Comparison of ENCODE assay signal across 21 cellular contexts in genomic region chr4:119579823-119580222, GRCh38. TPM values are rescaled to one million over a fixed set of nuclear protein-coding genes. Genes with fewer than 3 reads are reported as not detected.
A peak's percentile ranks its signal among the peaks of the same experiment; 100 is the strongest.
DNase-seq lines count a peak whose midpoint lies in the region; ATAC-seq and TF ChIP-seq lines count a peak whose summit lies in the region.
"Had no signal": no experiment of that assay in that cellular context is flagged by ENCODE, and none has a peak within 500 bp of the region (broad histone marks: within the 10 kb centered on the region; RNA-seq: fewer than 3 reads in every experiment).

No MANE protein-coding gene starts in this region.

- H4K12ac ChIP-seq in trophoblast cell (ENCODE audit: low read depth, low read length): no peak overlapping the region

- no peaks in the 10 kb centered on the region for H3K79me1 ChIP-seq in trophoblast cell (ENCODE audit: low read length)

- H2AK5ac ChIP-seq in trophoblast cell (ENCODE audit: low read length): no peak overlapping the region

- in situ Hi-C loops in transverse colon (cut with MboI; ENCODE audit: low pct_ligation_motif_present in 1 of 4, low pct_unique_long_range_greater_than_20kb in 1 of 4, low sequenced_read_pairs in 3 of 4): no loop called here

- no peak overlapping the region for H3K23ac ChIP-seq in trophoblast cell (ENCODE audit: low read length)

- peaks cover 0 to 43% (median 8%) of the 10 kb centered on the region in 3 donors for H3K4me1 ChIP-seq in gastroesophageal sphincter
- peaks cover 0 to 2% of the 10 kb centered on the region in 2 experiments for H3K4me1 ChIP-seq in trophoblast cell (ENCODE audit: control insufficient read depth in 1 of 2, insufficient read depth in 2 of 2, low read length in 2 of 2)
- H3K4me1 ChIP-seq in transverse colon: peaks cover 5 to 22% (median 14%) of the 10 kb centered on the region in 4 donors
- H3K4me1 ChIP-seq: A549, SJSA1 had no signal

- no peak overlapping the region for H4K91ac ChIP-seq in trophoblast cell (ENCODE audit: low read depth, low read length)

- no peak overlapping the region for H2BK12ac ChIP-seq in trophoblast cell (ENCODE audit: low read length)

- H3K9ac ChIP-seq in trophoblast cell (ENCODE audit: low read length): no peak overlapping the region

- no peak overlapping the region for H3K18ac ChIP-seq in trophoblast cell (ENCODE audit: low read length)

- H3K9me3 ChIP-seq in gastroesophageal sphincter: no peaks in the 10 kb centered on the region
- no peaks in the 10 kb centered on the region for H3K9me3 ChIP-seq in trophoblast cell (ENCODE audit: insufficient read depth, low read depth, low read length)
- no peaks in the 10 kb centered on the region for H3K9me3 ChIP-seq in transverse colon
- H3K9me3 ChIP-seq: A549, SJSA1 had no signal

- no peak overlapping the region for H4K8ac ChIP-seq in trophoblast cell (ENCODE audit: low read depth, low read length)

- intact Hi-C loops in transverse colon (cut with DNase I; ENCODE audit: low total_unique reads): no loop called here

- DNase-seq in HuH-7.5 (ENCODE audit: low spot score): peak; percentile 2
- no peak for DNase-seq in trophoblast cell
- no peak for DNase-seq in transverse colon
- no peak for DNase-seq in hypothalamus (lab: John Stamatoyannopoulos, UW)
- DNase-seq: DMS53, GDM1, KG1, NCI-H1092, NCI-H1436, NCI-H187 treated with DMSO at 0.1 percent for 48 hours, NCI-H2107, NCI-H446 treated with DMSO at 0.1 percent for 48 hours, NCI-H526 treated with DMSO at 0.1 percent for 48 hours, OCI-M1 had no signal

- no peak overlapping the region for H3K4ac ChIP-seq in trophoblast cell (ENCODE audit: low read depth, low read length)

- no peak overlapping the region for H3K14ac ChIP-seq in trophoblast cell (ENCODE audit: low read length)

- H3K27ac ChIP-seq in gastroesophageal sphincter (peak overlapping the region; percentile 43 to 73 (median 70)), trophoblast cell (ENCODE audit: low read depth, low read length) (peak overlapping the region; percentile 13), transverse colon (peak overlapping the region; percentile 18 to 70 (median 26))
- H3K27ac ChIP-seq: A549, HL-60, SJSA1 had no signal

- TF ChIP-seq POLR2A in gastroesophageal sphincter (IDR thresholded peaks at IDR 0.05): no peak
- TF ChIP-seq POLR2A in transverse colon (IDR thresholded peaks at IDR 0.05): no peak

- WGBS in gastroesophageal sphincter (ENCODE audit: low coverage in 1 of 2), 2 donors: 23 to 40% methylated on average over 2 to 5 of the region's 5 CpGs
- WGBS in trophoblast cell (ENCODE audit: extremely low coverage, insufficient coverage, insufficient read length): no CpG with 5 or more reads among the region's 5 CpGs
- 67 to 72% methylated on average over 5 of the region's 5 CpGs for WGBS in transverse colon (ENCODE audit: low coverage in 1 of 2), 2 donors

- ATAC-seq in gastroesophageal sphincter (no peak), HG03442 (IDR thresholded peaks at IDR 0.05; ENCODE audit: unreplicated experiment) (no peak), HG03108 (IDR thresholded peaks at IDR 0.05; ENCODE audit: unreplicated experiment) (no peak)
- ATAC-seq: A549, Right ventricle myocardium inferior had no signal

- H3K36me3 ChIP-seq in gastroesophageal sphincter (peaks cover 0 to 20% of the 10 kb centered on the region in 2 donors), trophoblast cell (ENCODE audit: control insufficient read depth in 1 of 2, insufficient read depth in 2 of 2, low read length in 2 of 2) (no peaks in the 10 kb centered on the region), transverse colon (no peaks in the 10 kb centered on the region)

- H3K4me3 ChIP-seq in gastroesophageal sphincter: no peak overlapping the region
- H3K4me3 ChIP-seq in trophoblast cell (ENCODE audit: low read depth, low read length): no peak overlapping the region
- no peak overlapping the region for H3K4me3 ChIP-seq in transverse colon
- H3K4me3 ChIP-seq: A549, SJSA1 had no signal

- no peak overlapping the region for H2BK120ac ChIP-seq in trophoblast cell (ENCODE audit: insufficient read depth, low read length, poor library complexity)

- H3K27me3 ChIP-seq in gastroesophageal sphincter: no peaks in the 10 kb centered on the region
- H3K27me3 ChIP-seq in trophoblast cell (ENCODE audit: insufficient read depth, low read length): no peaks in the 10 kb centered on the region
- H3K27me3 ChIP-seq in transverse colon: no peaks in the 10 kb centered on the region
- H3K27me3 ChIP-seq: SJSA1 had no signal

- H3K4me2 ChIP-seq in trophoblast cell (ENCODE audit: low read length): no peak overlapping the region
- H3K4me2 ChIP-seq: A549 had no signal

- TF ChIP-seq CTCF in gastroesophageal sphincter (IDR thresholded peaks at IDR 0.05) (no peak), transverse colon (IDR thresholded peaks at IDR 0.05) (no peak)

- no peaks in the 10 kb centered on the region for H3K79me2 ChIP-seq in trophoblast cell (ENCODE audit: control insufficient read depth, insufficient read depth, low read length, poor library complexity)

- H2BK5ac ChIP-seq in trophoblast cell (ENCODE audit: low read depth, low read length, poor library complexity): no peak overlapping the region

- TF ChIP-seq EP300 in gastroesophageal sphincter (IDR thresholded peaks at IDR 0.05) (no peak), transverse colon (IDR thresholded peaks at IDR 0.05; ENCODE audit: low read depth) (no peak)

- no peak overlapping the region for H2AFZ ChIP-seq in trophoblast cell (ENCODE audit: insufficient read depth, low read length, poor library complexity)

RNA-seq across cellular contexts. Expression of gene PDE5A, which starts 48.8 kb away (rescaled TPM):
- total RNA-seq in gastroesophageal sphincter (100 to 1,000 TPM; 126 to 358 (median 212) TPM), transverse colon (10 to 100 TPM; 34.6 to 52.7 (median 46.4) TPM)
- polyA plus RNA-seq in trophoblast cell (2013): 4.6 and 5.4 TPM in 2 replicates

Comparison
In these comparisons a context has a peak if more than half of its experiments do, and no peak if none do; other contexts are left out.
1. H3K27ac ChIP-seq: peak in every context shown above with its lines; median percentile 70 in gastroesophageal sphincter; 26 in transverse colon; 13 in trophoblast cell.